1 cellular context compared by ENCODE assay signal in the genomic region with DNA sequence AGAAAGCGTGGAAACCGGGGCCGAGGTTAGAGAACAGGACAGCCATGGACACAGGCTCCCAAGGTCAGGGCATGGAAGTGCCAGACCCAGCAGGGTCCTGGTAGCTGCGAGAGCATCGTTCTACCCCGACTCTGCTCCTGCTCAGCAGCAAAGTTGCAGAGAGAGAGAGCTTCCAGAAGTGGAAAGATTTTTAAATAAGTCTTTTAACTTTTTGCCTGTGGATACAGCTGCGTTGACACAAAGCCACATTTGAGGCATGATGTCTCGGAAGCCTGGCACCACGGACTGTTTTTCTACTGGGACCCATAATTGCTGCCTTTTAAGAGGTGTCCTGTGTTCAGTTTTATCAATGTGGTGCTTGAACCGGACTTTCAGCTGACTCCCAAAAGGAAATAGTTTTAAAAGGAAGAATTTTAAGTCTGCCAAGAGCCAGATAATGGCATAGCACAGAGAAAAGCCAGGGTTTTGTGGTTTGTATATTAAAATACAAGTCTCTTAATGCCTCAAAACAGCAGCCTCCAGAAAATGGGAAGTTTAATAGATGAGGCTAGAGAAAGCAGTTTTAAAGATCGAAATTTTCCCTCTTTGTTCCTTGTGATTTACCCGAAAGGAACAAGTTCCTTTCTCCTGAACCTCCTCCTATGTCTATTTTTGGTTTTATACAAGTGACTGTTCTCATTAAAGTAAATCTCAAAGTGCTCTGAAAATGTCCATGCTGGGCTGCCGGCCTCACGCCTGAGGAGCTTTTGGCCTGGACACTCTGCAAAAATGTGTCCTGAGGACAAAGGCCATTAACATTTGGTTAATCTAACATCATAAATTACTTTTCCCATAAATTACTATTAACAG.
TF ChIP-seq lines count a peak whose summit lies in the region.

No MANE protein-coding gene starts in this region.

TF ChIP-seq in GM23338, 12 proteins besides CTCF, POLR2A, EP300 and RAD21 (continued from another document):
- TF ChIP-seq, protein P1, sequence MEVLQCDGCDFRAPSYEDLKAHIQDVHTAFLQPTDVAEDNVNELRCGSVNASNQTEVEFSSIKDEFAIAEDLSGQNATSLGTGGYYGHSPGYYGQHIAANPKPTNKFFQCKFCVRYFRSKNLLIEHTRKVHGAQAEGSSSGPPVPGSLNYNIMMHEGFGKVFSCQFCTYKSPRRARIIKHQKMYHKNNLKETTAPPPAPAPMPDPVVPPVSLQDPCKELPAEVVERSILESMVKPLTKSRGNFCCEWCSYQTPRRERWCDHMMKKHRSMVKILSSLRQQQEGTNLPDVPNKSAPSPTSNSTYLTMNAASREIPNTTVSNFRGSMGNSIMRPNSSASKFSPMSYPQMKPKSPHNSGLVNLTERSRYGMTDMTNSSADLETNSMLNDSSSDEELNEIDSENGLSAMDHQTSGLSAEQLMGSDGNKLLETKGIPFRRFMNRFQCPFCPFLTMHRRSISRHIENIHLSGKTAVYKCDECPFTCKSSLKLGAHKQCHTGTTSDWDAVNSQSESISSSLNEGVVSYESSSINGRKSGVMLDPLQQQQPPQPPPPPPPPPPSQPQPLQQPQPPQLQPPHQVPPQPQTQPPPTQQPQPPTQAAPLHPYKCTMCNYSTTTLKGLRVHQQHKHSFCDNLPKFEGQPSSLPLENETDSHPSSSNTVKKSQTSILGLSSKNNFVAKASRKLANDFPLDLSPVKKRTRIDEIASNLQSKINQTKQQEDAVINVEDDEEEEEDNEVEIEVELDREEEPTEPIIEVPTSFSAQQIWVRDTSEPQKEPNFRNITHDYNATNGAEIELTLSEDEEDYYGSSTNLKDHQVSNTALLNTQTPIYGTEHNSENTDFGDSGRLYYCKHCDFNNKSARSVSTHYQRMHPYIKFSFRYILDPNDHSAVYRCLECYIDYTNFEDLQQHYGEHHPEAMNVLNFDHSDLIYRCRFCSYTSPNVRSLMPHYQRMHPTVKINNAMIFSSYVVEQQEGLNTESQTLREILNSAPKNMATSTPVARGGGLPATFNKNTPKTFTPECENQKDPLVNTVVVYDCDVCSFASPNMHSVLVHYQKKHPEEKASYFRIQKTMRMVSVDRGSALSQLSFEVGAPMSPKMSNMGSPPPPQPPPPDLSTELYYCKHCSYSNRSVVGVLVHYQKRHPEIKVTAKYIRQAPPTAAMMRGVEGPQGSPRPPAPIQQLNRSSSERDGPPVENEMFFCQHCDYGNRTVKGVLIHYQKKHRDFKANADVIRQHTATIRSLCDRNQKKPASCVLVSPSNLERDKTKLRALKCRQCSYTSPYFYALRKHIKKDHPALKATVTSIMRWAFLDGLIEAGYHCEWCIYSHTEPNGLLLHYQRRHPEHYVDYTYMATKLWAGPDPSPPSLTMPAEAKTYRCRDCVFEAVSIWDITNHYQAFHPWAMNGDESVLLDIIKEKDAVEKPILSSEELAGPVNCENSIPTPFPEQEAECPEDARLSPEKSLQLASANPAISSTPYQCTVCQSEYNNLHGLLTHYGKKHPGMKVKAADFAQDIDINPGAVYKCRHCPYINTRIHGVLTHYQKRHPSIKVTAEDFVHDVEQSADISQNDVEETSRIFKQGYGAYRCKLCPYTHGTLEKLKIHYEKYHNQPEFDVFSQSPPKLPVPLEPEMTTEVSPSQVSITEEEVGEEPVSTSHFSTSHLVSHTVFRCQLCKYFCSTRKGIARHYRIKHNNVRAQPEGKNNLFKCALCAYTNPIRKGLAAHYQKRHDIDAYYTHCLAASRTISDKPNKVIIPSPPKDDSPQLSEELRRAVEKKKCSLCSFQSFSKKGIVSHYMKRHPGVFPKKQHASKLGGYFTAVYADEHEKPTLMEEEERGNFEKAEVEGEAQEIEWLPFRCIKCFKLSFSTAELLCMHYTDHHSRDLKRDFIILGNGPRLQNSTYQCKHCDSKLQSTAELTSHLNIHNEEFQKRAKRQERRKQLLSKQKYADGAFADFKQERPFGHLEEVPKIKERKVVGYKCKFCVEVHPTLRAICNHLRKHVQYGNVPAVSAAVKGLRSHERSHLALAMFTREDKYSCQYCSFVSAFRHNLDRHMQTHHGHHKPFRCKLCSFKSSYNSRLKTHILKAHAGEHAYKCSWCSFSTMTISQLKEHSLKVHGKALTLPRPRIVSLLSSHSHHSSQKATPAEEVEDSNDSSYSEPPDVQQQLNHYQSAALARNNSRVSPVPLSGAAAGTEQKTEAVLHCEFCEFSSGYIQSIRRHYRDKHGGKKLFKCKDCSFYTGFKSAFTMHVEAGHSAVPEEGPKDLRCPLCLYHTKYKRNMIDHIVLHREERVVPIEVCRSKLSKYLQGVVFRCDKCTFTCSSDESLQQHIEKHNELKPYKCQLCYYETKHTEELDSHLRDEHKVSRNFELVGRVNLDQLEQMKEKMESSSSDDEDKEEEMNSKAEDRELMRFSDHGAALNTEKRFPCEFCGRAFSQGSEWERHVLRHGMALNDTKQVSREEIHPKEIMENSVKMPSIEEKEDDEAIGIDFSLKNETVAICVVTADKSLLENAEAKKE (CRISPR knock-in tag; IDR thresholded peaks at IDR 0.05) = no peak
- TF ChIP-seq NANOG (IDR thresholded peaks at IDR 0.05; ENCODE audit: borderline replicate concordance) (no peak), ZNF114 (CRISPR knock-in tag; IDR thresholded peaks at IDR 0.05) (no peak), CREB1 (CRISPR knock-in tag; IDR thresholded peaks at IDR 0.05; ENCODE audit: low read depth) (no peak), JUNB (IDR thresholded peaks at IDR 0.05; ENCODE audit: unreplicated experiment) (no peak), STAT1 (IDR thresholded peaks at IDR 0.05; ENCODE audit: unreplicated experiment) (no peak), EZH2 (IDR thresholded peaks at IDR 0.05; ENCODE audit: low read depth, unreplicated experiment) (no peak)
- TF ChIP-seq, protein P2, sequence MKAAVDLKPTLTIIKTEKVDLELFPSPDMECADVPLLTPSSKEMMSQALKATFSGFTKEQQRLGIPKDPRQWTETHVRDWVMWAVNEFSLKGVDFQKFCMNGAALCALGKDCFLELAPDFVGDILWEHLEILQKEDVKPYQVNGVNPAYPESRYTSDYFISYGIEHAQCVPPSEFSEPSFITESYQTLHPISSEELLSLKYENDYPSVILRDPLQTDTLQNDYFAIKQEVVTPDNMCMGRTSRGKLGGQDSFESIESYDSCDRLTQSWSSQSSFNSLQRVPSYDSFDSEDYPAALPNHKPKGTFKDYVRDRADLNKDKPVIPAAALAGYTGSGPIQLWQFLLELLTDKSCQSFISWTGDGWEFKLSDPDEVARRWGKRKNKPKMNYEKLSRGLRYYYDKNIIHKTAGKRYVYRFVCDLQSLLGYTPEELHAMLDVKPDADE (IDR thresholded peaks at IDR 0.05) = no peak
- TF ChIP-seq, protein P3, sequence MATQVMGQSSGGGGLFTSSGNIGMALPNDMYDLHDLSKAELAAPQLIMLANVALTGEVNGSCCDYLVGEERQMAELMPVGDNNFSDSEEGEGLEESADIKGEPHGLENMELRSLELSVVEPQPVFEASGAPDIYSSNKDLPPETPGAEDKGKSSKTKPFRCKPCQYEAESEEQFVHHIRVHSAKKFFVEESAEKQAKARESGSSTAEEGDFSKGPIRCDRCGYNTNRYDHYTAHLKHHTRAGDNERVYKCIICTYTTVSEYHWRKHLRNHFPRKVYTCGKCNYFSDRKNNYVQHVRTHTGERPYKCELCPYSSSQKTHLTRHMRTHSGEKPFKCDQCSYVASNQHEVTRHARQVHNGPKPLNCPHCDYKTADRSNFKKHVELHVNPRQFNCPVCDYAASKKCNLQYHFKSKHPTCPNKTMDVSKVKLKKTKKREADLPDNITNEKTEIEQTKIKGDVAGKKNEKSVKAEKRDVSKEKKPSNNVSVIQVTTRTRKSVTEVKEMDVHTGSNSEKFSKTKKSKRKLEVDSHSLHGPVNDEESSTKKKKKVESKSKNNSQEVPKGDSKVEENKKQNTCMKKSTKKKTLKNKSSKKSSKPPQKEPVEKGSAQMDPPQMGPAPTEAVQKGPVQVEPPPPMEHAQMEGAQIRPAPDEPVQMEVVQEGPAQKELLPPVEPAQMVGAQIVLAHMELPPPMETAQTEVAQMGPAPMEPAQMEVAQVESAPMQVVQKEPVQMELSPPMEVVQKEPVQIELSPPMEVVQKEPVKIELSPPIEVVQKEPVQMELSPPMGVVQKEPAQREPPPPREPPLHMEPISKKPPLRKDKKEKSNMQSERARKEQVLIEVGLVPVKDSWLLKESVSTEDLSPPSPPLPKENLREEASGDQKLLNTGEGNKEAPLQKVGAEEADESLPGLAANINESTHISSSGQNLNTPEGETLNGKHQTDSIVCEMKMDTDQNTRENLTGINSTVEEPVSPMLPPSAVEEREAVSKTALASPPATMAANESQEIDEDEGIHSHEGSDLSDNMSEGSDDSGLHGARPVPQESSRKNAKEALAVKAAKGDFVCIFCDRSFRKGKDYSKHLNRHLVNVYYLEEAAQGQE (IDR thresholded peaks at IDR 0.05; ENCODE audit: unreplicated experiment) = no peak
